ENCODE assay signal across 16 cellular contexts in genomic region chr17:883586-883962, GRCh38.
DNase-seq lines count a peak whose midpoint lies in the region; ATAC-seq, FAIRE-seq and TF ChIP-seq lines count a peak whose summit lies in the region.
"Had no signal": no experiment of that assay in that cellular context is flagged by ENCODE, and none has a peak within 500 bp of the region (broad histone marks: within the 10 kb centered on the region; RNA-seq: fewer than 3 reads in every experiment).

No MANE protein-coding gene starts in this region.

- 91% methylated on average over 12 of the region's 12 CpGs for WGBS in A549 (ENCODE audit: missing lambda C conversion rate)
- WGBS in pancreas, 2 donors: 37 to 38% methylated on average over 12 of the region's 12 CpGs

- H3K27ac ChIP-seq in A549 (peak overlapping the region in 1 of 2 experiments; percentile 45; a peak in 3 of 6 replicates), VCaP (peak overlapping the region; percentile 29), left ventricle myocardium inferior (replicated peaks) (peak overlapping the region; percentile 92), osteoblast (ENCODE audit: low read depth, low read length) (no peak overlapping the region), pancreas (peak overlapping the region in 2 of 4 donors; percentile 87 to 88)

- intact Hi-C loops in left ventricle myocardium inferior (cut with micrococcal nuclease): no loop called here
- intact Hi-C loops in pancreas (cut with DNase I): loop anchor here in 1 of 3 donors (5.0 kb wide), 1 partner anchor 94 kb away; the partner anchor contains the start of gene NXN

- no peak for FAIRE-seq in A549 (lab: Jason Lieb, UNC)
- FAIRE-seq in pancreas (lab: Jason Lieb, UNC): no peak

- no peak for TF ChIP-seq EP300 in A549 (IDR thresholded peaks at IDR 0.05)

- H3K9me3 ChIP-seq in A549 (no peaks in the 10 kb centered on the region), left ventricle myocardium inferior (replicated peaks) (no peaks in the 10 kb centered on the region), osteoblast (ENCODE audit: low read depth, low read length) (no peaks in the 10 kb centered on the region), pancreas (no peaks in the 10 kb centered on the region)
- H3K9me3 ChIP-seq: suprapubic skin had no signal

- peaks cover 19% of the 10 kb centered on the region for H4K20me1 ChIP-seq in osteoblast (ENCODE audit: insufficient read depth, low read length)

- POLR2A ChIA-PET in A549 (lab: Yijun Ruan, JAX): interaction anchor here (0.6 kb wide), 1 partner anchor 95 kb away, joined by 3 read pairs; no protein-coding TSS in a partner anchor

- H3K79me2 ChIP-seq in osteoblast (ENCODE audit: insufficient read depth, low read length): no peaks in the 10 kb centered on the region

- ATAC-seq in A549 (no peak), pancreas (no peak)
- ATAC-seq: activated CD8-positive, alpha-beta T cell treated with anti-CD3 and anti-CD28 coated beads, Interleukin-2, amount 10 ng/mL, durations not matched to agents 7 days and 5 days; esophagus mucosa had no signal

- no peak for TF ChIP-seq POLR2A in A549 (IDR thresholded peaks at IDR 0.05; ENCODE audit: low read length)

- H3K4me1 ChIP-seq in A549 (peaks cover 25% of the 10 kb centered on the region; the same call in 2 of the 3 replicates), left ventricle myocardium inferior (peaks cover 72% of the 10 kb centered on the region), osteoblast (ENCODE audit: insufficient read depth, low read length) (peaks cover 26% of the 10 kb centered on the region), pancreas (peaks cover 27 to 49% (median 27%) of the 10 kb centered on the region in 3 donors)

- H2AFZ ChIP-seq in osteoblast (ENCODE audit: low read length): no peak overlapping the region

- CTCF ChIA-PET in A549 (lab: Yijun Ruan, JAX): interaction anchor here (0.6 to 3.1 kb wide), 4 partner anchors 23 to 113 kb away, joined by 3 to 16 read pairs (median 3); partner anchors contain the start of genes NXN and TIMM22

- H3K4me2 ChIP-seq in A549 (0 out of 3 replicates have a peak overlapping the region, but pooled peaks have one; percentile 1), osteoblast (ENCODE audit: insufficient read depth, low read length) (no peak overlapping the region)

- no peak for DNase-seq in A549 (ENCODE audit: low read depth in 1 of 2, low spot score in 1 of 2)
- no peak for DNase-seq in left ventricle myocardium inferior
- DNase-seq in osteoblast (ENCODE audit: insufficient read length, low spot score, missing footprints): peak; percentile 6
- no peak for DNase-seq in NCI-H1436 (lab: John Stamatoyannopoulos, UW)
- DNase-seq in NCI-H2081 treated with DMSO at 0.1 percent for 48 hours (lab: John Stamatoyannopoulos, UW): no peak
- no peak for DNase-seq in medulla oblongata (ENCODE audit: extremely low spot score)
- DNase-seq in pancreas: no peak
- DNase-seq: activated CD8-positive, alpha-beta T cell treated with anti-CD3 and anti-CD28 coated beads, Interleukin-2, amount 10 ng/mL, durations not matched to agents 7 days and 5 days; activated naive CD4-positive, alpha-beta T cell treated with Interleukin-2 at 50 U/mL for 16 hours; NCI-H1105; NCI-H446 treated with DMSO at 0.1 percent for 48 hours; T-helper 2 cell had no signal

- no peak for TF ChIP-seq RAD21 in A549 (conservative IDR thresholded peaks at IDR 0.05 in 1 of 2, IDR thresholded peaks at IDR 0.05 in 1 of 2)

- H3K36me3 ChIP-seq in left ventricle myocardium inferior: no peaks in the 10 kb centered on the region
- no peaks in the 10 kb centered on the region for H3K36me3 ChIP-seq in osteoblast (ENCODE audit: insufficient read depth, low read length)
- no peaks in the 10 kb centered on the region for H3K36me3 ChIP-seq in pancreas
- H3K36me3 ChIP-seq: suprapubic skin had no signal

- TF ChIP-seq CTCF in A549 (IDR thresholded peaks at IDR 0.05) (no peak), VCaP (conservative IDR thresholded peaks at IDR 0.05) (no peak), left ventricle myocardium inferior (IDR thresholded peaks at IDR 0.05; ENCODE audit: borderline replicate concordance) (no peak), osteoblast (IDR thresholded peaks at IDR 0.05; ENCODE audit: extremely low read depth, low read depth, low read length) (no peak), pancreas (IDR thresholded peaks at IDR 0.05) (no peak)

- no peaks in the 10 kb centered on the region for H3K27me3 ChIP-seq in left ventricle myocardium inferior (ENCODE audit: low read depth)
- no peaks in the 10 kb centered on the region for H3K27me3 ChIP-seq in osteoblast (ENCODE audit: insufficient read depth, low read length)
- H3K27me3 ChIP-seq in pancreas: no peaks in the 10 kb centered on the region
- H3K27me3 ChIP-seq: suprapubic skin had no signal

- H3K4me3 ChIP-seq in A549: no peak overlapping the region
- H3K4me3 ChIP-seq in left ventricle myocardium inferior: no peak overlapping the region
- H3K4me3 ChIP-seq in osteoblast (ENCODE audit: insufficient read depth, low read length): no peak overlapping the region
- no peak overlapping the region for H3K4me3 ChIP-seq in pancreas
- H3K4me3 ChIP-seq: skin epidermis, suprapubic skin had no signal

TF ChIP-seq in A549, 52 proteins besides CTCF, POLR2A, EP300 and RAD21:
- TF ChIP-seq ZNF302 (CRISPR knock-in tag; IDR thresholded peaks at IDR 0.05) (no peak), HMGXB4 (CRISPR knock-in tag; IDR thresholded peaks at IDR 0.05; ENCODE audit: borderline replicate concordance) (no peak), RCOR1 (IDR thresholded peaks at IDR 0.05; ENCODE audit: low read depth, low read length) (no peak), CBX2 (IDR thresholded peaks at IDR 0.05; ENCODE audit: borderline replicate concordance, low read depth) (no peak), CEBPB (IDR thresholded peaks at IDR 0.05) (no peak), ZC3H11A (IDR thresholded peaks at IDR 0.05) (no peak), GATA3 (IDR thresholded peaks at IDR 0.05; ENCODE audit: borderline replicate concordance) (no peak), MAZ (IDR thresholded peaks at IDR 0.05; ENCODE audit: borderline replicate concordance, low read depth, low read length) (no peak), E2F6 (IDR thresholded peaks at IDR 0.05; ENCODE audit: borderline replicate concordance, low read depth) (no peak), RNF2 (IDR thresholded peaks at IDR 0.05; ENCODE audit: borderline replicate concordance, low read depth) (no peak), MAFK (IDR thresholded peaks at IDR 0.05; ENCODE audit: partially characterized antibody) (no peak)
- TF ChIP-seq, protein P1, sequence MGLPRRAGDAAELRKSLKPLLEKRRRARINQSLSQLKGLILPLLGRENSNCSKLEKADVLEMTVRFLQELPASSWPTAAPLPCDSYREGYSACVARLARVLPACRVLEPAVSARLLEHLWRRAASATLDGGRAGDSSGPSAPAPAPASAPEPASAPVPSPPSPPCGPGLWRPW (IDR thresholded peaks at IDR 0.05): no peak
- TF ChIP-seq, protein P2, sequence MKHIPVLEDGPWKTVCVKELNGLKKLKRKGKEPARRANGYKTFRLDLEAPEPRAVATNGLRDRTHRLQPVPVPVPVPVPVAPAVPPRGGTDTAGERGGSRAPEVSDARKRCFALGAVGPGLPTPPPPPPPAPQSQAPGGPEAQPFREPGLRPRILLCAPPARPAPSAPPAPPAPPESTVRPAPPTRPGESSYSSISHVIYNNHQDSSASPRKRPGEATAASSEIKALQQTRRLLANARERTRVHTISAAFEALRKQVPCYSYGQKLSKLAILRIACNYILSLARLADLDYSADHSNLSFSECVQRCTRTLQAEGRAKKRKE (CRISPR knock-in tag; IDR thresholded peaks at IDR 0.05; ENCODE audit: low read depth): no peak
- TF ChIP-seq, protein P3, sequence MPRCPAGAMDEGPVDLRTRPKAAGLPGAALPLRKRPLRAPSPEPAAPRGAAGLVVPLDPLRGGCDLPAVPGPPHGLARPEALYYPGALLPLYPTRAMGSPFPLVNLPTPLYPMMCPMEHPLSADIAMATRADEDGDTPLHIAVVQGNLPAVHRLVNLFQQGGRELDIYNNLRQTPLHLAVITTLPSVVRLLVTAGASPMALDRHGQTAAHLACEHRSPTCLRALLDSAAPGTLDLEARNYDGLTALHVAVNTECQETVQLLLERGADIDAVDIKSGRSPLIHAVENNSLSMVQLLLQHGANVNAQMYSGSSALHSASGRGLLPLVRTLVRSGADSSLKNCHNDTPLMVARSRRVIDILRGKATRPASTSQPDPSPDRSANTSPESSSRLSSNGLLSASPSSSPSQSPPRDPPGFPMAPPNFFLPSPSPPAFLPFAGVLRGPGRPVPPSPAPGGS (IDR thresholded peaks at IDR 0.05): no peak
